Comparison of ENCODE assay signal across 8 cellular contexts in the genomic region with DNA sequence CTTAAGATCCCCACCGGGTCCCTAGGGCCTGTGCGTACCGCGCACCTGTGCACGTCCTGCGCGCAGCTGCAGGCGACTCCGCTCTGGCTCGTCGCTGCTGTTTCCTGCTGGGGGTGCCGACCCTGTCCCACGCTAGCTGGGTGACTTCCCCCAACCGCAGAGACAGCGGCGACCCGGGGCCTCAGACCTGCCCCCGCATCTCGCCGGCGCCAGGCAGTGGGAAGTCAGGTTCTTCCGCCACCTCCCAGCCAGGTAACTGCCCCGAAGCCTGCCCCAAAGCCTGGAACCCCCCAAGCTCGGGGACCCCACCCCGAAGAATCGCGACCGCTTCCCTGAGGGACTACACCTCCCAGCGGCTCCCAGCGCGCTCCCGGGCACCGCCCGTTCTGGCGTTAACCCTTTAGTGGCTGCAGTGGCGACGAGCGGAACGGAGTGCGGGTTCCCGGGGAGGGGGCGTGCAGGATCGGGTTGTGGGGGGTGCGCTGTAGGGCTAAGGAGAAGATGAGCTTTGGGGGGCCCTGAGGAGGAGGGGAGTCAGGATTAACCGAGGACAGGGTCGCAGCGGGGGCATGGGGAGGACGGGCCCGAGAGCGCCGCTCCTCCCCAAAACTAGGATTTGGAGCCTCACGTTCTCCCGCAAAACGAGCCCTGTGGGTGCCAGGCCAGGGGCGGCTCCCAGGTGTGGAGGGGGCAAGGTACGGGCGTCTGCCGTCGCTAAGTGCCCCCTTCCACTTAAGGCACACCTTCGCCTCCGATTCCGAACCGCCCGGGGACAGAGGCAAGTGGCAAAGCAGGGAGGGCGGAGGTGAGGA. TPM values are rescaled to one million over a fixed set of nuclear protein-coding genes. Genes with fewer than 3 reads are reported as not detected.
DNase-seq lines count a peak whose midpoint lies in the region; ATAC-seq, FAIRE-seq and TF ChIP-seq lines count a peak whose summit lies in the region.

No MANE protein-coding gene starts in this region.

- H3K9me3 Mint-ChIP-seq in central memory CD8-positive, alpha-beta T cell: no peaks in the 10 kb centered on the region

- ATAC-seq in HG03432 (IDR thresholded peaks at IDR 0.05; ENCODE audit: unreplicated experiment): peak; percentile 53
- ATAC-seq in central memory CD8-positive, alpha-beta T cell (replicated peaks; ENCODE audit: extremely low read depth, poor library complexity, severe bottlenecking): peak; percentile 40

- H3K4me3 ChIP-seq in WERI-Rb-1 (ENCODE audit: low read depth, low read length): peak overlapping the region; percentile 78

- DNase-seq in GM12892 (ENCODE audit: insufficient read length) (no peak), WERI-Rb-1 (peak; percentile 73), left kidney (ENCODE audit: low read depth, low spot score) (peak; percentile 76), NCI-H128 (lab: John Stamatoyannopoulos, UW; ENCODE audit: unreplicated experiment) (no peak), NAMALWA (ENCODE audit: low spot score) (no peak)
- peak in 1 of 2 donors; percentile 49 for DNase-seq in central memory CD8-positive, alpha-beta T cell (ENCODE audit: low spot score in 2 of 2)
- DNase-seq in stimulated activated CD4-positive, alpha-beta T cell treated with anti-CD3 and anti-CD28 coated beads, Interleukin-2, amount 100 ng/mL, for 48 hours: peak; percentile 25 to 39

- H3K4me1 Mint-ChIP-seq in central memory CD8-positive, alpha-beta T cell: peaks cover 28% of the 10 kb centered on the region

- peak overlapping the region; percentile 50 for H3K27ac ChIP-seq in WERI-Rb-1

- FAIRE-seq in GM12892 (lab: Jason Lieb, UNC): peak; percentile 89

- H3K36me3 Mint-ChIP-seq in central memory CD8-positive, alpha-beta T cell (ENCODE audit: insufficient read depth): peaks cover 20% of the 10 kb centered on the region

- H3K36me3 ChIP-seq in WERI-Rb-1: no peaks in the 10 kb centered on the region

- no peaks in the 10 kb centered on the region for H3K27me3 ChIP-seq in WERI-Rb-1 (ENCODE audit: insufficient read depth, low read depth, severe bottlenecking)

- H3K9me3 ChIP-seq in WERI-Rb-1 (ENCODE audit: severe bottlenecking): no peaks in the 10 kb centered on the region

- TF ChIP-seq CTCF in WERI-Rb-1 (IDR thresholded peaks at IDR 0.05; ENCODE audit: low read depth, low read length): no peak

- H3K4me3 Mint-ChIP-seq in central memory CD8-positive, alpha-beta T cell: peak overlapping the region; percentile 78

- no peaks in the 10 kb centered on the region for H3K27me3 Mint-ChIP-seq in central memory CD8-positive, alpha-beta T cell

- peak; percentile 18; the same call in 1 of the 2 replicates for TF ChIP-seq POLR2A in GM12892 (IDR thresholded peaks at IDR 0.05; ENCODE audit: low read depth, low read length)

- peak overlapping the region; percentile 88 for H3K27ac Mint-ChIP-seq in central memory CD8-positive, alpha-beta T cell (ENCODE audit: low read depth)

RNA-seq across cellular contexts. Expression of a gene that starts 0.6 kb away (rescaled TPM):
- 7.1 TPM for polyA plus RNA-seq in GM12892 (2012; ENCODE audit: missing spikeins)

RNA-seq across cellular contexts. Expression of a gene that starts 11.6 kb away (rescaled TPM):
- 54.4 TPM for polyA plus RNA-seq in GM12892 (2012; ENCODE audit: missing spikeins)

RNA-seq across cellular contexts. Expression of a gene that starts 21.0 kb away (rescaled TPM):
- polyA plus RNA-seq in GM12892 (2012; ENCODE audit: missing spikeins): 123 TPM

Comparison
In these comparisons a context has a peak if more than half of its experiments do, and no peak if none do; other contexts are left out.
1. DNase-seq: peak in WERI-Rb-1 (single experiment), left kidney (single experiment) and stimulated activated CD4-positive, alpha-beta T cell treated with anti-CD3 and anti-CD28 coated beads, Interleukin-2, amount 100 ng/mL, for 48 hours (2 of 2); none in GM12892 (single experiment), NCI-H128 (single experiment) and NAMALWA (single experiment).